ENCODE assay signal across 8 cellular contexts in genomic region chr20:53839423-53840176, GRCh38.
DNase-seq lines count a peak whose midpoint lies in the region; ATAC-seq, FAIRE-seq and TF ChIP-seq lines count a peak whose summit lies in the region.

No MANE protein-coding gene starts in this region.

- H3K9me3 ChIP-seq in pancreas (no peaks in the 10 kb centered on the region), esophagus squamous epithelium (no peaks in the 10 kb centered on the region)

- H3K27ac ChIP-seq in pancreas, result peak overlapping the region in 3 of 4 donors; percentile 2 to 46 (median 14)
- H3K27ac ChIP-seq in esophagus squamous epithelium, result peak overlapping the region in 2 of 4 donors; percentile 42

- no peaks in the 10 kb centered on the region for H3K27me3 ChIP-seq in pancreas
- no peaks in the 10 kb centered on the region for H3K27me3 ChIP-seq in esophagus squamous epithelium

- H3K36me3 ChIP-seq in pancreas (no peaks in the 10 kb centered on the region), esophagus squamous epithelium (no peaks in the 10 kb centered on the region)

- peak in 1 of 4 donors; percentile 34 for TF ChIP-seq POLR2A in esophagus squamous epithelium (IDR thresholded peaks at IDR 0.05)

- 48 to 53% methylated on average over 8 of the region's 8 CpGs for WGBS in pancreas, 2 donors
- 57 to 70% methylated on average over 5 to 7 of the region's 8 CpGs for WGBS in esophagus squamous epithelium, 2 donors

- no peak for FAIRE-seq in pancreas (lab: Jason Lieb, UNC)

- intact Hi-C loops in pancreas (cut with DNase I), result no loop called here
- intact Hi-C loops in esophagus squamous epithelium (cut with DNase I), result no loop called here

- H3K4me3 ChIP-seq in pancreas (no peak overlapping the region), esophagus squamous epithelium (no peak overlapping the region)

- TF ChIP-seq CTCF in pancreas (IDR thresholded peaks at IDR 0.05) (no peak), esophagus squamous epithelium (IDR thresholded peaks at IDR 0.05) (no peak)

- H3K4me1 ChIP-seq in pancreas (peaks cover 0 to 7% (median 0%) of the 10 kb centered on the region in 3 donors), esophagus squamous epithelium (peaks cover 0 to 14% (median 5%) of the 10 kb centered on the region in 3 donors)

- ATAC-seq in GM18517 (IDR thresholded peaks at IDR 0.05; ENCODE audit: unreplicated experiment) (peak; percentile 58), HG02943 (IDR thresholded peaks at IDR 0.05; ENCODE audit: low read depth, unreplicated experiment) (peak; percentile 63), pancreas (peak; percentile 94 to 95 (median 94))

- peak; percentile 52 for DNase-seq in RPMI7951 (ENCODE audit: low read depth)
- DNase-seq in activated gamma-delta T cell treated with Interleukin-2 at 50 U/mL for 16 hours, result peak; percentile 69
- peak; percentile 54 to 80 (median 65) for DNase-seq in pancreas
- no peak for DNase-seq in esophagus squamous epithelium (lab: John Stamatoyannopoulos, UW)
- no peak for DNase-seq in HCEC 1CT
- no peak for DNase-seq in NCI-H1105 (lab: John Stamatoyannopoulos, UW)

Comparison
In these comparisons a context has a peak if more than half of its experiments do, and no peak if none do; other contexts are left out.
1. DNase-seq: peak in RPMI7951 (single experiment), activated gamma-delta T cell treated with Interleukin-2 at 50 U/mL for 16 hours (single experiment) and pancreas (6 of 6); none in esophagus squamous epithelium (single experiment), HCEC 1CT (single experiment) and NCI-H1105 (single experiment).
2. Peak in every context shown above with its lines, with median percentiles within 50 percentile points of each other: ATAC-seq.